Comparison of ENCODE assay signal across 9 cellular contexts in the genomic region with DNA sequence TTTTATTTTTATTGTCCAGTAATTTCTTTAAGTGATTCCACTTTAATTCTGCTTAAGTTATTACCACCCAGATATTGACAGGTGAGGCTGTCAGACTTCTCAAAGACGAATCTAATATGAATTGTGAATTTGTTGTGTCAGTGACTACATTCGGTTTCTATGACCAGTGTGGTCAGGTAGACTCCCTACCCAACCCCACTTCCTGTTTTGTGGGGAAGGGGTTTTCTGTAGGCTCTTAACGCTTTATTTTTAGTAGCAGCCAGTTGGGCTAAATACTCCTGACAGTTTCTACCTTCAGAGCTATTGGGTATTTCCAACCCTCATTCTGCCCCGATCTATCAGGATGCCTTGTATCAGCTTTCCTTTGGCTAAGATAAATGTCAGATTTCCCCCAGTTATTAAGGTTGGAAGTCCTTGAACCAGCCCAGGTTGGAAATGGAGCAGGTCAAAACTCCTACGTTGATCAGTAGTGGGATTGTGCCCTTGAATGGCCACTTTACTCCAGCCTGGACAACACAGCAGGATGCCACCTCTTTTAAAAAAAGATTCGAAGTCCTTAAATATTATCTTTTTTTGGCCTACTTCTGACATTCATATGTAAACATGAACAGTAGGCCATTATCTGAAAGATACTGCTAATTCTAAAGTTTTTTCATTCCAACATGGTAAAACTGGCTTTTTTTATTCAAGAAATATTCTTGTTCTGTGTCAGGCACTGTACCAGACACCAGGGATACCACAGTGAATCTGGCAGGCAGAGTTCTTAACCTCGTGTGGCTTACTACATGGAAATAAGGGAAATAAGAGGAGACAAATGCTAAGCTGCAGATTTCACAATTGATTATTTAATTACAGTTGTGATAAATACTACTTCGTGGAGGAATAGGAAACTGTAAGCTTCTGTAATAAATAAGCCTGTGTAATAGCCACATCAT.
DNase-seq lines count a peak whose midpoint lies in the region; ATAC-seq and TF ChIP-seq lines count a peak whose summit lies in the region.
"Had no signal": no experiment of that assay in that cellular context is flagged by ENCODE, and none has a peak within 500 bp of the region (broad histone marks: within the 10 kb centered on the region; RNA-seq: fewer than 3 reads in every experiment).

No MANE protein-coding gene starts in this region.

- peaks cover 50% of the 10 kb centered on the region for H3K4me1 Mint-ChIP-seq in activated naive CD8-positive, alpha-beta T cell treated with anti-CD3 and anti-CD28 coated beads for 36 hours
- peaks cover 6% of the 10 kb centered on the region for H3K4me1 Mint-ChIP-seq in osteocyte (ENCODE audit: unreplicated experiment)

- peak overlapping the region; percentile 90 for H3K27ac Mint-ChIP-seq in activated naive CD8-positive, alpha-beta T cell treated with anti-CD3 and anti-CD28 coated beads for 36 hours
- no peak overlapping the region for H3K27ac Mint-ChIP-seq in osteocyte (ENCODE audit: unreplicated experiment)

- H3K36me3 Mint-ChIP-seq in activated naive CD8-positive, alpha-beta T cell treated with anti-CD3 and anti-CD28 coated beads for 36 hours, result peaks cover 38% of the 10 kb centered on the region
- H3K36me3 Mint-ChIP-seq in osteocyte (ENCODE audit: unreplicated experiment), result peaks cover 35% of the 10 kb centered on the region

- peak; percentile 72 for ATAC-seq in GM19467 (IDR thresholded peaks at IDR 0.05; ENCODE audit: unreplicated experiment)
- peak; percentile 79 for ATAC-seq in HG03378 (IDR thresholded peaks at IDR 0.05; ENCODE audit: unreplicated experiment)
- ATAC-seq: esophagus mucosa had no signal

- TF ChIP-seq CTCF in GM12865 (IDR thresholded peaks at IDR 0.05; ENCODE audit: insufficient read depth, low read depth, low read length, missing control alignments) (no peak), osteocyte (IDR thresholded peaks at IDR 0.05) (no peak)

- no peaks in the 10 kb centered on the region for H3K9me3 Mint-ChIP-seq in activated naive CD8-positive, alpha-beta T cell treated with anti-CD3 and anti-CD28 coated beads for 36 hours
- no peaks in the 10 kb centered on the region for H3K9me3 Mint-ChIP-seq in osteocyte (ENCODE audit: unreplicated experiment)

- H3K4me3 ChIP-seq in GM12865 (ENCODE audit: low read depth, low read length), result peak overlapping the region; percentile 16; the same call in 1 of the 2 replicates

- H3K4me3 Mint-ChIP-seq in activated naive CD8-positive, alpha-beta T cell treated with anti-CD3 and anti-CD28 coated beads for 36 hours, result peak overlapping the region; percentile 64
- no peak overlapping the region for H3K4me3 Mint-ChIP-seq in osteocyte (ENCODE audit: unreplicated experiment)

- DNase-seq in GM12865 (ENCODE audit: low read depth) (peak; percentile 92), osteocyte (ENCODE audit: extremely low spot score, unreplicated experiment) (no peak), foreskin melanocyte (no peak), middle frontal gyrus (ENCODE audit: extremely low spot score, low spot score) (no peak), HT-29 (ENCODE audit: low spot score) (no peak)
- peak; percentile 63 for DNase-seq in activated naive CD8-positive, alpha-beta T cell treated with anti-CD3 and anti-CD28 coated beads for 36 hours

- no peaks in the 10 kb centered on the region for H3K27me3 Mint-ChIP-seq in activated naive CD8-positive, alpha-beta T cell treated with anti-CD3 and anti-CD28 coated beads for 36 hours
- no peaks in the 10 kb centered on the region for H3K27me3 Mint-ChIP-seq in osteocyte (ENCODE audit: unreplicated experiment)

Comparison
In these comparisons a context has a peak if more than half of its experiments do, and no peak if none do; other contexts are left out.
1. DNase-seq: peak in GM12865 (single experiment) and activated naive CD8-positive, alpha-beta T cell treated with anti-CD3 and anti-CD28 coated beads for 36 hours (single experiment); none in osteocyte (single experiment), foreskin melanocyte (single experiment), middle frontal gyrus (single experiment) and HT-29 (single experiment).